21 cellular contexts compared by ENCODE assay signal in the genomic region with DNA sequence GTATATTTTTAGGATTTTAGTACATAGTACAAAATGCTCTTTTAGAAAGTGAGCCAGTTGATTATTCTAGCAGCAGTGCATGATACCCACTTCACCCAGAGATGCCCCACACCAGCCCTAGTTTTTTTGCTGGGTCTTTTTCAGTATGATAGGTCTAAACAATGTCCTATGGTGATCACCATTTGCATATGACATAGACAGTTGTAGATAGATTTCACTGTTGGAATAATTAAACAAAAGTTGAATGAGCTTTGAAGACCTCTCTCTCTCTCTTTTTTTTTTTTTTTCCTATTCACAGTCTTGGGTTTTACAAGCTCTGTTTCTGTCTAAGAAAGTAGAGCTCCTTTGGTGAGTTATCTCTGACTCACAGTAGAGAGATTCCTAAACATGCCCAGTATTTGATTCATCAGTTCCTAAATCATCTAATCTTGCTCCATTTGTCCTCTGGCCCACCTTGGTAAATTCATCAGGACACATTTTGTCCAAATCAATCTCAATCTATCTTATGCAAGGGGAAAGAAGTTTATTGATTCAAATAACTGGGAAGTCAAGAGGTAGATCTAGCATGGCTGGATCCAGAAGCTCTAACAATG. TPM values are rescaled to one million over a fixed set of nuclear protein-coding genes. Genes with fewer than 3 reads are reported as not detected.
A peak's percentile ranks its signal among the peaks of the same experiment; 100 is the strongest.
DNase-seq lines count a peak whose midpoint lies in the region; ATAC-seq and TF ChIP-seq lines count a peak whose summit lies in the region.
"Had no signal": no experiment of that assay in that cellular context is flagged by ENCODE, and none has a peak within 500 bp of the region (broad histone marks: within the 10 kb centered on the region; RNA-seq: fewer than 3 reads in every experiment).

No MANE protein-coding gene starts in this region.

- H3K4me1 Mint-ChIP-seq in MCF 10A (ENCODE audit: insufficient read depth, unreplicated experiment) = peaks cover 29% of the 10 kb centered on the region
- H3K4me1 Mint-ChIP-seq: activated naive CD8-positive, alpha-beta T cell treated with anti-CD3 and anti-CD28 coated beads, Interleukin-2, amount 10 ng/mL, durations not matched to agents 7 days and 5 days; H9; nephron progenitor cell had no signal

- TF ChIP-seq POLR2A in breast epithelium (IDR thresholded peaks at IDR 0.05) (no peak), upper lobe of left lung (IDR thresholded peaks at IDR 0.05) (no peak)

- H3K4me3 ChIP-seq in breast epithelium (no peak overlapping the region), RWPE2 (ENCODE audit: severe bottlenecking) (no peak overlapping the region), upper lobe of left lung (no peak overlapping the region)
- H3K4me3 ChIP-seq: coronary artery, lower lobe of right lung, upper lobe of right lung had no signal

- H3K9me3 Mint-ChIP-seq in MCF 10A (ENCODE audit: unreplicated experiment) = no peaks in the 10 kb centered on the region
- H3K9me3 Mint-ChIP-seq: activated B cell treated with CpG ODN at 0.5 μM for 24 hours; activated naive CD8-positive, alpha-beta T cell treated with anti-CD3 and anti-CD28 coated beads, Interleukin-2, amount 10 ng/mL, durations not matched to agents 7 days and 5 days; nephron progenitor cell had no signal

- CTCF ChIA-PET in MCF 10A (lab: Yijun Ruan, JAX) = interaction anchor here (0.8 to 1.6 kb wide), 3 partner anchors 16 to 258 kb away, joined by 3 to 9 read pairs (median 5); no protein-coding TSS in a partner anchor

- intact Hi-C loops in MCF 10A (cut with micrococcal nuclease) (no loop called here), breast epithelium (cut with DNase I; ENCODE audit: low total_unique reads) (no loop called here)

- no peak for TF ChIP-seq EP300 in upper lobe of left lung (IDR thresholded peaks at IDR 0.05)

- H3K9me3 ChIP-seq in breast epithelium (no peaks in the 10 kb centered on the region), RWPE2 (ENCODE audit: severe bottlenecking) (no peaks in the 10 kb centered on the region), upper lobe of left lung (no peaks in the 10 kb centered on the region)
- H3K9me3 ChIP-seq: lower lobe of right lung, upper lobe of right lung had no signal

- no TSS peak for BruUV-seq in MCF 10A (replicated peaks; lab: Mats Ljungman, UMichigan)

- no peaks in the 10 kb centered on the region for H3K36me3 ChIP-seq in breast epithelium
- H3K36me3 ChIP-seq in RWPE2 (ENCODE audit: low read depth) = no peaks in the 10 kb centered on the region
- no peaks in the 10 kb centered on the region for H3K36me3 ChIP-seq in upper lobe of left lung
- H3K36me3 ChIP-seq: lower lobe of right lung, upper lobe of right lung had no signal

- POLR2A ChIA-PET in MCF 10A (lab: Yijun Ruan, JAX) = interaction anchor here (0.9 to 1.1 kb wide), 2 partner anchors 9 to 19 kb away, joined by 3 to 7 read pairs; no protein-coding TSS in a partner anchor

- H3K4me1 ChIP-seq in breast epithelium = no peaks in the 10 kb centered on the region
- peaks cover 26% of the 10 kb centered on the region for H3K4me1 ChIP-seq in RWPE2 (ENCODE audit: insufficient read depth, poor library complexity, severe bottlenecking)
- no peaks in the 10 kb centered on the region for H3K4me1 ChIP-seq in upper lobe of left lung
- H3K4me1 ChIP-seq: lower lobe of right lung, upper lobe of right lung had no signal

- H3K27me3 Mint-ChIP-seq in MCF 10A (ENCODE audit: insufficient read depth, unreplicated experiment) = no peaks in the 10 kb centered on the region
- H3K27me3 Mint-ChIP-seq: activated B cell treated with CpG ODN at 0.5 μM for 24 hours had no signal

- DNase-seq in MCF 10A (ENCODE audit: unreplicated experiment) (peak; percentile 43), breast epithelium (ENCODE audit: low spot score in 2 of 2) (no peak), RWPE2 (ENCODE audit: low spot score) (no peak), fibroblast of peridontal ligament (ENCODE audit: extremely low read depth) (peak; percentile 43), GM19240 (ENCODE audit: insufficient read length, low spot score) (no peak), NCI-H510A (lab: John Stamatoyannopoulos, UW) (no peak), upper lobe of left lung (no peak)
- DNase-seq: activated B cell treated with CpG ODN at 0.5 μM for 24 hours; activated CD8-positive, alpha-beta memory T cell treated with anti-CD3 and anti-CD28 coated beads, Interleukin-2, amount 50 U/mL, for 48 hours; activated naive CD8-positive, alpha-beta T cell treated with anti-CD3 and anti-CD28 coated beads, Interleukin-2, amount 10 ng/mL, durations not matched to agents 7 days and 5 days; erythroblast; H9; lower lobe of right lung; NCI-H187 treated with DMSO at 0.1 percent for 48 hours; nephron progenitor cell; stimulated activated CD4-positive, alpha-beta T cell treated with anti-CD3 and anti-CD28 coated beads, Interleukin-1b, Interleukin-23, amount 100 ng/mL, for 48 hours; T-helper 1 cell; upper lobe of right lung had no signal

- H3K27ac ChIP-seq in breast epithelium (no peak overlapping the region), RWPE2 (ENCODE audit: poor library complexity, severe bottlenecking) (peak overlapping the region; percentile 57), upper lobe of left lung (no peak overlapping the region)
- H3K27ac ChIP-seq: coronary artery, lower lobe of right lung, upper lobe of right lung had no signal

- TF ChIP-seq CTCF in MCF 10A (IDR thresholded peaks at IDR 0.05; ENCODE audit: unreplicated experiment) (no peak), breast epithelium (IDR thresholded peaks at IDR 0.05) (no peak), RWPE2 (IDR thresholded peaks at IDR 0.05; ENCODE audit: poor library complexity, severe bottlenecking) (no peak), upper lobe of left lung (IDR thresholded peaks at IDR 0.05) (no peak)

- H3K4me3 Mint-ChIP-seq in MCF 10A (ENCODE audit: unreplicated experiment) = no peak overlapping the region
- H3K4me3 Mint-ChIP-seq: activated B cell treated with CpG ODN at 0.5 μM for 24 hours; activated naive CD8-positive, alpha-beta T cell treated with anti-CD3 and anti-CD28 coated beads, Interleukin-2, amount 10 ng/mL, durations not matched to agents 7 days and 5 days; H9; nephron progenitor cell had no signal

- H3K27ac Mint-ChIP-seq in MCF 10A (ENCODE audit: low read depth, unreplicated experiment) = no peak overlapping the region
- H3K27ac Mint-ChIP-seq: activated B cell treated with CpG ODN at 0.5 μM for 24 hours; activated naive CD8-positive, alpha-beta T cell treated with anti-CD3 and anti-CD28 coated beads, Interleukin-2, amount 10 ng/mL, durations not matched to agents 7 days and 5 days; nephron progenitor cell had no signal

- no peaks in the 10 kb centered on the region for H3K36me3 Mint-ChIP-seq in MCF 10A (ENCODE audit: insufficient read depth, unreplicated experiment)

- no peaks in the 10 kb centered on the region for H3K27me3 ChIP-seq in breast epithelium
- no peaks in the 10 kb centered on the region for H3K27me3 ChIP-seq in RWPE2 (ENCODE audit: insufficient read depth, poor library complexity, severe bottlenecking)
- H3K27me3 ChIP-seq in upper lobe of left lung = no peaks in the 10 kb centered on the region
- H3K27me3 ChIP-seq: upper lobe of right lung had no signal

- ATAC-seq in RWPE2 (ENCODE audit: low read depth) = peak; percentile 97
- ATAC-seq in upper lobe of left lung (ENCODE audit: low FRiP score in 2 of 2) = no peak
- no peak for ATAC-seq in HG03280 (IDR thresholded peaks at IDR 0.05; ENCODE audit: unreplicated experiment)
- ATAC-seq: lower lobe of right lung, Panc1, upper lobe of right lung had no signal

RNA-seq across cellular contexts. Expression of gene VAV3, which starts 44.7 kb away (rescaled TPM):
- total RNA-seq in MCF 10A (2022) = 2.0 and 3.0 TPM in 2 replicates
- total RNA-seq in breast epithelium = 100 to 1,000 TPM in 2 of 3 donors, 1 to 10 TPM in 1; 8.0 to 153 (median 113) TPM
- 10 to 100 TPM in 2 of 6 donors, 1 to 10 TPM in 4; 5.9 to 13.6 (median 7.8) TPM for total RNA-seq in upper lobe of left lung

Comparison
In these comparisons a context has a peak if more than half of its experiments do, and no peak if none do; other contexts are left out.
1. DNase-seq: peak in MCF 10A (single experiment) and fibroblast of peridontal ligament (single experiment); none in breast epithelium (0 of 2), RWPE2 (single experiment), GM19240 (single experiment), NCI-H510A (single experiment) and upper lobe of left lung (0 of 2).